In genomic region chr2:32165027-32165347, GRCh38 we compare ENCODE assay signal across 8 cellular contexts. TPM values are rescaled to one million over a fixed set of nuclear protein-coding genes. Genes with fewer than 3 reads are reported as not detected.
DNase-seq lines count a peak whose midpoint lies in the region; ATAC-seq and TF ChIP-seq lines count a peak whose summit lies in the region.
"Not testable (repeated sequence)": the region's sequence is repeated elsewhere in the genome, so short reads cannot be mapped to it uniquely, and the experiment has no call there.

No MANE protein-coding gene starts in this region.

- not testable (repeated sequence) for H3K27me3 Mint-ChIP-seq in activated naive CD4-positive, alpha-beta T cell treated with anti-CD3 and anti-CD28 coated beads, Interleukin-2, amount 50 U/mL, for 24 hours; effector memory CD8-positive, alpha-beta T cell; neural crest cell (ENCODE audit: low read depth)

- H3K36me3 Mint-ChIP-seq in activated naive CD4-positive, alpha-beta T cell treated with anti-CD3 and anti-CD28 coated beads, Interleukin-2, amount 50 U/mL, for 24 hours; neural crest cell (ENCODE audit: low read depth): not testable (repeated sequence)
- peaks cover 11% of the 10 kb centered on the region for H3K36me3 Mint-ChIP-seq in effector memory CD8-positive, alpha-beta T cell (ENCODE audit: insufficient read depth)

- TF ChIP-seq CTCF in neural crest cell (conservative IDR thresholded peaks at IDR 0.05) = not testable (repeated sequence)

- H3K4me1 Mint-ChIP-seq in activated naive CD4-positive, alpha-beta T cell treated with anti-CD3 and anti-CD28 coated beads, Interleukin-2, amount 50 U/mL, for 24 hours = peaks cover 33% of the 10 kb centered on the region
- H3K4me1 Mint-ChIP-seq in effector memory CD8-positive, alpha-beta T cell (ENCODE audit: low read depth in 2 of 2) = peaks cover 13 to 28% of the 10 kb centered on the region in 2 donors
- peaks cover 32% of the 10 kb centered on the region for H3K4me1 Mint-ChIP-seq in neural crest cell

- H3K4me3 Mint-ChIP-seq in activated naive CD4-positive, alpha-beta T cell treated with anti-CD3 and anti-CD28 coated beads, Interleukin-2, amount 50 U/mL, for 24 hours = peak overlapping the region; percentile 99
- H3K4me3 Mint-ChIP-seq in effector memory CD8-positive, alpha-beta T cell = peak overlapping the region; percentile 96 to 99
- H3K4me3 Mint-ChIP-seq in neural crest cell = peak overlapping the region; percentile 95

- H3K4me1 ChIP-seq in iPS-18a (ENCODE audit: control insufficient read depth, low read depth, low read length) = not testable (repeated sequence)

- H3K36me3 ChIP-seq in iPS-18a (ENCODE audit: control insufficient read depth, low read depth, low read length) = not testable (repeated sequence)

- peak overlapping the region; percentile 75 for H3K9ac ChIP-seq in iPS-18a (ENCODE audit: low read length)

- DNase-seq in DMS 273 (lab: John Stamatoyannopoulos, UW; ENCODE audit: unreplicated experiment) (peak; percentile 26), RKO (ENCODE audit: low spot score) (peak; percentile 29)
- DNase-seq in effector memory CD8-positive, alpha-beta T cell; neural crest cell (ENCODE audit: low read depth, low spot score): not testable (repeated sequence)

- not testable (repeated sequence) for H3K9me3 Mint-ChIP-seq in activated naive CD4-positive, alpha-beta T cell treated with anti-CD3 and anti-CD28 coated beads, Interleukin-2, amount 50 U/mL, for 24 hours; effector memory CD8-positive, alpha-beta T cell; neural crest cell

- H3K27ac Mint-ChIP-seq in activated naive CD4-positive, alpha-beta T cell treated with anti-CD3 and anti-CD28 coated beads, Interleukin-2, amount 50 U/mL, for 24 hours = peak overlapping the region; percentile 99
- peak overlapping the region; percentile 97 to 98 for H3K27ac Mint-ChIP-seq in effector memory CD8-positive, alpha-beta T cell
- H3K27ac Mint-ChIP-seq in neural crest cell (ENCODE audit: unreplicated experiment) = peak overlapping the region; percentile 99

- ATAC-seq in HG02884 (IDR thresholded peaks at IDR 0.05; ENCODE audit: unreplicated experiment) = peak; percentile 1
- peak; percentile 10 for ATAC-seq in effector memory CD8-positive, alpha-beta T cell (replicated peaks)

- not testable (repeated sequence) for H3K27me3 ChIP-seq in iPS-18a (ENCODE audit: control insufficient read depth, insufficient read depth, low read length)

- H3K4me3 ChIP-seq in iPS-18a (ENCODE audit: low read length) = peak overlapping the region; percentile 72

- not testable (repeated sequence) for H3K9me3 ChIP-seq in iPS-18a (ENCODE audit: control insufficient read depth, low read depth, low read length)

- H3K27ac ChIP-seq in iPS-18a (ENCODE audit: low read length) = peak overlapping the region; percentile 67
- peak overlapping the region; percentile 69 for H3K27ac ChIP-seq in temporal lobe (ENCODE audit: low read depth, low read length)

RNA-seq across cellular contexts. Expression of gene SLC30A6, which starts 0.7 kb away (rescaled TPM):
- 26.9 and 27.4 TPM in 2 replicates for total RNA-seq in neural crest cell
- total RNA-seq in temporal lobe = 18.2 TPM
